21 cellular contexts compared by ENCODE assay signal in the genomic region with DNA sequence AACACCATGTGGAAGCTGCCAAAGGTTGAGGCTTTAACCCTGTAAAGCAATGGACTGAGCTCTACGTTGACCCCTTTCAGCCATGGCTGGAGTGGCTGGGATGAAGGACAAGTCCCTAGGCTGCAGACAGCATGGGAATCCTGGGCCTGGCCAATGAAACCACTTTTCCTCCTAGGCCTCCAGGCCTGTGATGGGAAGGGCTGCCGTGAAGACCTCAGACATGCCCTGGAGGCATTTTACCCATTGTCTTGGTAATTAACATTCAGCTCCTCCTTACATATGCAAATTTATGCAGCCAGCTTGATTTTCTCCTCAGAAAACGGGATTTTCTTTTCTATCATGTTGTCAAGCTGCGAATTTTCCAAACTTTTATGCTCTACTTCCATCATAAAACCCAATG.
DNase-seq lines count a peak whose midpoint lies in the region; FAIRE-seq and TF ChIP-seq lines count a peak whose summit lies in the region.
"Had no signal": no experiment of that assay in that cellular context is flagged by ENCODE, and none has a peak within 500 bp of the region (broad histone marks: within the 10 kb centered on the region; RNA-seq: fewer than 3 reads in every experiment).

No MANE protein-coding gene starts in this region.

- H3K23ac ChIP-seq in H1 (ENCODE audit: insufficient read length), result no peak overlapping the region

- H3K4me2 ChIP-seq in H1 (ENCODE audit: insufficient read depth in 1 of 2, low read depth in 2 of 2, low read length in 2 of 2), result no peak overlapping the region

- no peak for TF ChIP-seq RAD21 in H1 (IDR thresholded peaks at IDR 0.05 in 1 of 2, conservative IDR thresholded peaks at IDR 0.05 in 1 of 2; ENCODE audit: low read depth in 2 of 2, low read length in 2 of 2)

- H4K91ac ChIP-seq in H1 (replicated peaks; ENCODE audit: insufficient read length, low read length), result no peak overlapping the region

- no peaks in the 10 kb centered on the region for H3K4me1 Mint-ChIP-seq in activated CD4-positive, alpha-beta memory T cell treated with anti-CD3 and anti-CD28 coated beads, Interleukin-2, amount 10 ng/mL, durations not matched to agents 7 days and 5 days
- H3K4me1 Mint-ChIP-seq: CD4-positive, CD25-positive, alpha-beta regulatory T cell; CD8-positive, alpha-beta memory T cell had no signal

- POLR2A ChIA-PET in HEK293 (lab: Yijun Ruan, JAX) (no interaction called here), H1 (lab: Charles Lee; ENCODE audit: partially characterized antibody) (no interaction called here)
- POLR2A ChIA-PET in activated CD4-positive, alpha-beta memory T cell treated with anti-CD3 and anti-CD28 coated beads, Interleukin-2, amount 10 ng/mL, durations not matched to agents 7 days and 5 days (lab: Charles Lee), result no interaction called here

- no peak overlapping the region for H2AK5ac ChIP-seq in H1 (ENCODE audit: low read depth, low read length)

- no peaks in the 10 kb centered on the region for H3K9me3 ChIP-seq in HEK293 (ENCODE audit: control insufficient read depth, insufficient read depth, low read depth, low read length)
- H3K9me3 ChIP-seq in H1 (ENCODE audit: insufficient read depth in 2 of 2, low read depth in 1 of 2, low read length in 1 of 2), result peaks cover 8 to 15% of the 10 kb centered on the region in 2 experiments
- H3K9me3 ChIP-seq: BE2C had no signal

- H4K8ac ChIP-seq in H1 (ENCODE audit: extremely low read depth, insufficient read depth, low read length), result no peak overlapping the region

- peak overlapping the region; percentile 12; the same call in 1 of the 2 replicates for H2BK12ac ChIP-seq in H1 (ENCODE audit: low read depth, low read length)

- no peak overlapping the region for H2BK15ac ChIP-seq in H1 (ENCODE audit: low read length)

- H3K4ac ChIP-seq in H1 (replicated peaks; ENCODE audit: insufficient read length, low read depth, low read length), result no peak overlapping the region

- H2BK120ac ChIP-seq in H1 (replicated peaks; ENCODE audit: low read depth, low read length), result no peak overlapping the region

- H3K4me3 ChIP-seq in HEK293 (ENCODE audit: low read depth, low read length) (no peak overlapping the region), H1 (ENCODE audit: extremely low read depth in 1 of 4, insufficient read depth in 2 of 4, low read depth in 3 of 4, low read length in 4 of 4) (no peak overlapping the region; a peak in 1 of 8 replicates)
- H3K4me3 ChIP-seq: K562 had no signal

- H3K36me3 ChIP-seq in HEK293 (ENCODE audit: control insufficient read depth in 2 of 2, insufficient read depth in 1 of 2, low read length in 2 of 2) (no peaks in the 10 kb centered on the region), H1 (ENCODE audit: control insufficient read depth in 2 of 4, insufficient read depth in 4 of 4, low read length in 3 of 4) (no peaks in the 10 kb centered on the region; a peak in 2 of 8 replicates)
- H3K36me3 ChIP-seq: BE2C had no signal

- TF ChIP-seq CTCF in HEK293 (tag by site-specific recombination; IDR thresholded peaks at IDR 0.05) (no peak), H1 (IDR thresholded peaks at IDR 0.05; ENCODE audit: control extremely low read depth in 1 of 3, insufficient read depth in 1 of 3, low read depth in 1 of 3, low read length in 3 of 3) (no peak)

- H3K79me2 ChIP-seq in H1 (ENCODE audit: control insufficient read depth in 1 of 2, insufficient read depth in 2 of 2, low read length in 2 of 2), result no peaks in the 10 kb centered on the region

- DNase-seq in H1 (ENCODE audit: low read depth in 1 of 2, low spot score in 2 of 2), result no peak
- DNase-seq in islet precursor cell, result peak; percentile 22
- DNase-seq in NK-92 treated with Interleukin-12 subunit alpha and Interleukin-12 subunit beta, amount 100 ng/mL, for 24 hours (lab: John Stamatoyannopoulos, UW), result no peak
- no peak for DNase-seq in activated CD4-positive, alpha-beta memory T cell treated with anti-CD3 and anti-CD28 coated beads, Interleukin-2, amount 10 ng/mL, durations not matched to agents 7 days and 5 days
- DNase-seq in stimulated activated CD4-positive, alpha-beta T cell treated with anti-CD3 and anti-CD28 coated beads, Interleukin-2, amount 100 ng/mL, for 48 hours, result no peak
- DNase-seq: ACHN; BE2C; C1 segment of cervical spinal cord; CD4-positive, CD25-positive, alpha-beta regulatory T cell; CD8-positive, alpha-beta memory T cell; COR-L47; GDM1; HCEC 1CT; HFFc6; IMR-90 had no signal

- no peaks in the 10 kb centered on the region for H4K20me1 ChIP-seq in H1 (replicated peaks in 1 of 2; ENCODE audit: control insufficient read depth in 1 of 2, insufficient read depth in 2 of 2, low read length in 2 of 2)

- no peaks in the 10 kb centered on the region for H3K79me1 ChIP-seq in H1 (ENCODE audit: low read depth, low read length)

- peak overlapping the region; percentile 26; the same call in 1 of the 2 replicates for H2BK5ac ChIP-seq in H1 (ENCODE audit: low read depth, low read length)

- H3K56ac ChIP-seq in H1 (replicated peaks; ENCODE audit: insufficient read length, low read depth, low read length), result no peak overlapping the region

- H3K36me3 Mint-ChIP-seq in activated CD4-positive, alpha-beta memory T cell treated with anti-CD3 and anti-CD28 coated beads, Interleukin-2, amount 10 ng/mL, durations not matched to agents 7 days and 5 days (ENCODE audit: low read depth), result no peaks in the 10 kb centered on the region
- H3K36me3 Mint-ChIP-seq: CD4-positive, CD25-positive, alpha-beta regulatory T cell; CD8-positive, alpha-beta memory T cell had no signal

- no peaks in the 10 kb centered on the region for H3K27me3 ChIP-seq in H1 (replicated peaks in 1 of 4; ENCODE audit: control insufficient read depth in 3 of 4, extremely low read depth in 1 of 4, insufficient read depth in 3 of 4, low read length in 3 of 4)
- H3K27me3 ChIP-seq: BE2C had no signal

- no peak overlapping the region for H2AFZ ChIP-seq in H1 (ENCODE audit: low read length)

- CTCF ChIA-PET in HEK293 (lab: Yijun Ruan, JAX) (no interaction called here), H1 (lab: Charles Lee; ENCODE audit: partially characterized antibody) (interaction anchor here (0.7 to 1.0 kb wide), 2 partner anchors 15 to 1285 kb away, joined by 3 read pairs; no protein-coding TSS in a partner anchor)
- CTCF ChIA-PET in activated CD4-positive, alpha-beta memory T cell treated with anti-CD3 and anti-CD28 coated beads, Interleukin-2, amount 10 ng/mL, durations not matched to agents 7 days and 5 days (lab: Charles Lee), result no interaction called here

- TF ChIP-seq EP300 in H1 (IDR thresholded peaks at IDR 0.05; ENCODE audit: borderline replicate concordance in 1 of 2, low read depth in 2 of 2, low read length in 2 of 2), result no peak

- H3K27me3 Mint-ChIP-seq in activated CD4-positive, alpha-beta memory T cell treated with anti-CD3 and anti-CD28 coated beads, Interleukin-2, amount 10 ng/mL, durations not matched to agents 7 days and 5 days, result no peaks in the 10 kb centered on the region
- H3K27me3 Mint-ChIP-seq: CD4-positive, CD25-positive, alpha-beta regulatory T cell; CD8-positive, alpha-beta memory T cell had no signal

- no peak overlapping the region for H2BK20ac ChIP-seq in H1 (ENCODE audit: low read length)

- H3K4me1 ChIP-seq in HEK293 (ENCODE audit: control insufficient read depth, insufficient read depth, low read length) (no peaks in the 10 kb centered on the region), H1 (replicated peaks in 1 of 4; ENCODE audit: control insufficient read depth in 3 of 4, insufficient read depth in 4 of 4, low read length in 3 of 4) (0 out of 7 replicates have a peak, but pooled peaks cover 0 to 2% (median 0%) of the 10 kb centered on the region in 4 experiments)
- H3K4me1 ChIP-seq: BE2C had no signal

- H3K9me3 Mint-ChIP-seq in activated CD4-positive, alpha-beta memory T cell treated with anti-CD3 and anti-CD28 coated beads, Interleukin-2, amount 10 ng/mL, durations not matched to agents 7 days and 5 days, result peaks cover 5% of the 10 kb centered on the region

- no peak for TF ChIP-seq POLR2A in H1 (IDR thresholded peaks at IDR 0.05; ENCODE audit: control extremely low read depth in 1 of 2, low read depth in 2 of 2, low read length in 2 of 2)

- no peak overlapping the region for H3K18ac ChIP-seq in H1 (ENCODE audit: extremely low read depth, low read length)

- no peak for FAIRE-seq in H1 (lab: Jason Lieb, UNC)
- FAIRE-seq: A204.1, D721Med, GM12892, K562 had no signal

- H3K14ac ChIP-seq in H1 (ENCODE audit: insufficient read length), result no peak overlapping the region

- H3K27ac Mint-ChIP-seq in activated CD4-positive, alpha-beta memory T cell treated with anti-CD3 and anti-CD28 coated beads, Interleukin-2, amount 10 ng/mL, durations not matched to agents 7 days and 5 days, result no peak overlapping the region
- H3K27ac Mint-ChIP-seq: CD4-positive, CD25-positive, alpha-beta regulatory T cell; CD8-positive, alpha-beta memory T cell; HFFc6 had no signal

- H3K23me2 ChIP-seq in H1 (ENCODE audit: low read depth, low read length), result 0 out of 2 replicates have a peak, but pooled peaks cover 2% of the 10 kb centered on the region

- 84% methylated on average over 4 of the region's 4 CpGs; no CpG with 5 or more reads in 1 of the 2 experiments for WGBS in H1 (ENCODE audit: extremely low coverage in 1 of 2, insufficient coverage in 1 of 2, insufficient read length in 1 of 2, insufficient replicate concordance in 2 of 2, low coverage in 1 of 2, low lambda C conversion rate in 2 of 2, missing lambda C conversion rate in 1 of 2), 2 experiments

- H3K4me3 Mint-ChIP-seq in activated CD4-positive, alpha-beta memory T cell treated with anti-CD3 and anti-CD28 coated beads, Interleukin-2, amount 10 ng/mL, durations not matched to agents 7 days and 5 days, result no peak overlapping the region
- H3K4me3 Mint-ChIP-seq: CD4-positive, CD25-positive, alpha-beta regulatory T cell; CD8-positive, alpha-beta memory T cell; HFFc6 had no signal

- H3K27ac ChIP-seq in HEK293 (ENCODE audit: extremely low read depth, low read depth, low read length) (no peak overlapping the region), H1 (ENCODE audit: low read depth, low read length) (no peak overlapping the region)
- H3K27ac ChIP-seq: HL-60 had no signal

- no peak overlapping the region for H4K5ac ChIP-seq in H1 (ENCODE audit: insufficient read length, low read depth, low read length)

- no peak overlapping the region for H3K9ac ChIP-seq in H1 (replicated peaks in 1 of 4; ENCODE audit: extremely low read depth in 1 of 4, low read depth in 3 of 4, low read length in 3 of 4)

TF ChIP-seq in HEK293, 187 proteins besides CTCF, POLR2A, EP300 and RAD21:
- TF ChIP-seq ZFP41 (tag by site-specific recombination; IDR thresholded peaks at IDR 0.05; ENCODE audit: borderline replicate concordance) (no peak), ZNF585B (tag by site-specific recombination; IDR thresholded peaks at IDR 0.05) (peak; percentile 56)

TF ChIP-seq in H1, 55 proteins besides CTCF, POLR2A, EP300 and RAD21:
- TF ChIP-seq SP4 (IDR thresholded peaks at IDR 0.05; ENCODE audit: low read length) (no peak), TCF12 (IDR thresholded peaks at IDR 0.05; ENCODE audit: low read depth, low read length) (no peak), POLR2AphosphoS5 (IDR thresholded peaks at IDR 0.05; ENCODE audit: low read depth, low read length) (no peak), CTBP2 (IDR thresholded peaks at IDR 0.05; ENCODE audit: borderline replicate concordance, insufficient read depth, insufficient read length, low read length) (no peak)
